Comparison of ENCODE assay signal across 18 cellular contexts in genomic region chr15:45340429-45340828, GRCh38. TPM values are rescaled to one million over a fixed set of nuclear protein-coding genes. Genes with fewer than 3 reads are reported as not detected.
DNase-seq lines count a peak whose midpoint lies in the region; ATAC-seq, FAIRE-seq and TF ChIP-seq lines count a peak whose summit lies in the region.
"Had no signal": no experiment of that assay in that cellular context is flagged by ENCODE, and none has a peak within 500 bp of the region (broad histone marks: within the 10 kb centered on the region; RNA-seq: fewer than 3 reads in every experiment).

No MANE protein-coding gene starts in this region.

- 48% methylated on average over 3 of the region's 3 CpGs for WGBS in liver
- 39 to 69% (median 45%) methylated on average over 3 of the region's 3 CpGs for WGBS in small intestine, 3 donors

- ATAC-seq in left colon (peak; percentile 70), GM18909 (IDR thresholded peaks at IDR 0.05; ENCODE audit: poor library complexity, unreplicated experiment) (no peak)
- no peak for ATAC-seq in activated CD4-positive, CD25-positive, alpha-beta regulatory T cell treated with anti-CD3 and anti-CD28 coated beads, Interleukin-2, amount 50 U/mL, for 24 hours
- ATAC-seq: HCT116 had no signal

- H3K9me3 ChIP-seq in liver (ENCODE audit: control insufficient read depth in 4 of 4, low read length in 3 of 4) (no peaks in the 10 kb centered on the region), small intestine (ENCODE audit: control insufficient read depth, low read depth) (no peaks in the 10 kb centered on the region)

- FAIRE-seq in small intestine (lab: Jason Lieb, UNC), result no peak
- FAIRE-seq: GM12891, GM18507 had no signal

- H3K27me3 ChIP-seq in liver (ENCODE audit: control insufficient read depth in 4 of 4, insufficient read depth in 4 of 4, low read length in 3 of 4) (no peaks in the 10 kb centered on the region), small intestine (ENCODE audit: control insufficient read depth in 2 of 2, insufficient read depth in 2 of 2, low read length in 2 of 2) (no peaks in the 10 kb centered on the region)

- DNase-seq in left colon, result no peak
- DNase-seq in small intestine, result peak; percentile 61
- DNase-seq in NCI-H748 treated with DMSO at 0.1 percent for 48 hours (lab: John Stamatoyannopoulos, UW), result no peak
- DNase-seq: C1 segment of cervical spinal cord; Calu3; CD4-positive, alpha-beta memory T cell; COR-L47; DMS53; DMS79 treated with DMSO at 0.1 percent for 48 hours; GF-D8; GM23248; H9 had no signal

- H3K27ac ChIP-seq in liver (ENCODE audit: low read depth in 1 of 2, low read length in 2 of 2), result no peak overlapping the region
- H3K27ac ChIP-seq in small intestine (ENCODE audit: low read depth in 1 of 2, low read length in 1 of 2), result no peak overlapping the region
- H3K27ac ChIP-seq: GM23248 had no signal

- no peak for TF ChIP-seq CTCF in liver (IDR thresholded peaks at IDR 0.05; ENCODE audit: low read depth, low read length, missing input control)

- intact Hi-C loops in left colon (cut with DNase I, micrococcal nuclease), result no loop called here

- peaks cover 7 to 58% (median 46%) of the 10 kb centered on the region in 4 donors for H3K4me1 ChIP-seq in liver (ENCODE audit: control insufficient read depth in 4 of 4, insufficient read depth in 4 of 4, low read length in 3 of 4)
- peaks cover 0 to 2% of the 10 kb centered on the region in 2 donors for H3K4me1 ChIP-seq in small intestine (ENCODE audit: control insufficient read depth in 2 of 2, insufficient read depth in 1 of 2, low read depth in 1 of 2, low read length in 1 of 2)

- H3K9ac ChIP-seq in liver (ENCODE audit: low read depth in 1 of 2, low read length in 2 of 2), result no peak overlapping the region
- H3K9ac ChIP-seq: GM23248 had no signal

- no peak for TF ChIP-seq RAD21 in liver (IDR thresholded peaks at IDR 0.05)

- H3K36me3 ChIP-seq in liver (ENCODE audit: control insufficient read depth in 4 of 4, insufficient read depth in 3 of 4, low read depth in 1 of 4, low read length in 3 of 4) (no peaks in the 10 kb centered on the region), small intestine (ENCODE audit: control insufficient read depth in 2 of 2, insufficient read depth in 2 of 2, low read length in 2 of 2) (no peaks in the 10 kb centered on the region)

- H3K4me3 ChIP-seq in liver (ENCODE audit: low read depth in 1 of 3, low read length in 3 of 3) (no peak overlapping the region), small intestine (ENCODE audit: low read depth in 1 of 2, low read length in 2 of 2) (no peak overlapping the region)
- H3K4me3 ChIP-seq: GM23248 had no signal

TF ChIP-seq in liver, 16 proteins besides CTCF, POLR2A, EP300 and RAD21:
- no peak for TF ChIP-seq YY1 (IDR thresholded peaks at IDR 0.05)
- TF ChIP-seq EGR1 (IDR thresholded peaks at IDR 0.05; ENCODE audit: low read depth in 2 of 2), result no peak
- TF ChIP-seq, protein P1, sequence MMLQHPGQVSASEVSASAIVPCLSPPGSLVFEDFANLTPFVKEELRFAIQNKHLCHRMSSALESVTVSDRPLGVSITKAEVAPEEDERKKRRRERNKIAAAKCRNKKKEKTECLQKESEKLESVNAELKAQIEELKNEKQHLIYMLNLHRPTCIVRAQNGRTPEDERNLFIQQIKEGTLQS (IDR thresholded peaks at IDR 0.05), result no peak
- TF ChIP-seq RXRA (IDR thresholded peaks at IDR 0.05), result peak in 1 of 2 donors; percentile 18
- TF ChIP-seq FOXA2 (IDR thresholded peaks at IDR 0.05), result no peak
- no peak for TF ChIP-seq HNF4G (IDR thresholded peaks at IDR 0.05)
- peak; percentile 29 to 51 for TF ChIP-seq HNF4A (conservative IDR thresholded peaks at IDR 0.05)
- no peak for TF ChIP-seq ZBTB33 (IDR thresholded peaks at IDR 0.05)
- TF ChIP-seq NR2F2 (IDR thresholded peaks at IDR 0.05), result no peak
- no peak for TF ChIP-seq TAF1 (conservative IDR thresholded peaks at IDR 0.05)
TF ChIP-seq in liver: peak in this region for 2.

RNA-seq across cellular contexts. Expression of gene GATM, which starts 37.9 kb away (rescaled TPM):
- total RNA-seq in left colon, result 10 to 100 TPM in 1 of 2 donors, 1 to 10 TPM in 1; 3.5 to 12.0 TPM
- 1,000 to 10,000 TPM in 1 of 2 donors, 100 to 1,000 TPM in 1; 720 to 1,079 TPM for total RNA-seq in liver
- polyA plus RNA-seq in liver, result 100 to 1,000 TPM; 401 to 627 TPM
- polyA plus RNA-seq in small intestine, result 100 to 1,000 TPM in 2 of 3 donors, 10 to 100 TPM in 1; 50.3 to 545 (median 155) TPM
- total RNA-seq: GM23248 had no signal
- polyA plus RNA-seq: GM23248 had no signal

Comparison
In these comparisons a context has a peak if more than half of its experiments do, and no peak if none do; other contexts are left out.
1. RNA of gene GATM, which starts 37.9 kb away (total RNA-seq): 720 to 1,079 TPM in liver; 3.5 to 12.0 TPM in left colon; every median in the first group is over 10 times any median in the second.